27 cellular contexts compared by ENCODE assay signal in genomic region chr17:51234162-51234561, GRCh38.
"Had no signal": no experiment of that assay in that cellular context is flagged by ENCODE, and none has a peak within 500 bp of the region (broad histone marks: within the 10 kb centered on the region; RNA-seq: fewer than 3 reads in every experiment).

No MANE protein-coding gene starts in this region.

- H3K27me3 ChIP-seq: neural progenitor cell, ovary, right lobe of liver, sigmoid colon, stomach, thyroid gland, tibial nerve, upper lobe of left lung, vagina had no signal

- H3K4me1 ChIP-seq: neural progenitor cell, parathyroid adenoma, psoas muscle, sigmoid colon, tibial nerve, vagina had no signal

- H3K4me3 ChIP-seq: neural progenitor cell, ovary, psoas muscle, right lobe of liver, sigmoid colon, stomach, thoracic aorta, thyroid gland, tibial nerve, upper lobe of left lung, vagina had no signal

- DNase-seq: occipital lobe; ovary; posterior cingulate gyrus; psoas muscle; right cardiac atrium; right lobe of liver; sigmoid colon; small intestine; stimulated activated CD4-positive, alpha-beta T cell treated with anti-CD3 and anti-CD28 coated beads, Interleukin-15, amount 100 ng/mL, for 24 hours; stimulated activated CD4-positive, alpha-beta T cell treated with anti-CD3 and anti-CD28 coated beads, Interleukin-2, amount 100 ng/mL, for 24 hours; stimulated activated CD4-positive, alpha-beta T cell treated with anti-CD3 and anti-CD28 coated beads, Interleukin-2, amount 100 ng/mL, for 48 hours; stimulated activated CD4-positive, alpha-beta T cell treated with anti-CD3 and anti-CD28 coated beads, Interleukin-4, amount 100 ng/mL, for 24 hours; stimulated activated naive B cell treated with anti-CD40 and anti-IgM and Interleukin-4, amounts not matched to agents 10 μg/mL and 1 μg/mL and 100 μg/mL, for 72 hours; stimulated activated naive CD4-positive, alpha-beta T cell treated with Interleukin-2 at 50 U/mL for 16 hours; stomach; thyroid gland; trophoblast cell; upper lobe of left lung had no signal

- H3K27me3 Mint-ChIP-seq: progenitor cell of endocrine pancreas; stimulated activated naive B cell treated with anti-CD40 and anti-IgM and Interleukin-4, amounts not matched to agents 10 μg/mL and 1 μg/mL and 100 μg/mL, for 72 hours; stimulated activated naive CD8-positive, alpha-beta T cell treated with anti-CD3 and anti-CD28 coated beads, Interleukin-15, Interleukin-2, amounts not matched to agents 100 ng/mL and 50 ng/mL, for 24 hours had no signal

- H3K36me3 ChIP-seq: neural progenitor cell, ovary, right lobe of liver, sigmoid colon, thoracic aorta, thyroid gland, upper lobe of left lung, vagina had no signal

- H3K9ac ChIP-seq: neural progenitor cell, parathyroid adenoma had no signal

- H2AFZ ChIP-seq: neural progenitor cell, parathyroid adenoma had no signal

- H3K27ac Mint-ChIP-seq: nephron; neural progenitor cell; progenitor cell of endocrine pancreas; stimulated activated effector memory CD8-positive, alpha-beta T cell treated with anti-CD3 and anti-CD28 coated beads, Interleukin-12 subunit alpha, Interleukin-12 subunit beta, amount 100 ng/mL, for 72 hours; stimulated activated naive B cell treated with anti-CD40 and anti-IgM and Interleukin-4, amounts not matched to agents 10 μg/mL and 1 μg/mL and 100 μg/mL, for 72 hours; stimulated activated naive CD8-positive, alpha-beta T cell treated with anti-CD3 and anti-CD28 coated beads, Interleukin-15, Interleukin-2, amounts not matched to agents 100 ng/mL and 50 ng/mL, for 24 hours had no signal

- H3K9me3 ChIP-seq: ovary, psoas muscle, right lobe of liver, sigmoid colon, stomach, thoracic aorta, thyroid gland, tibial nerve, upper lobe of left lung, vagina had no signal

- H3K4me3 Mint-ChIP-seq: nephron; neural progenitor cell; stimulated activated effector memory CD8-positive, alpha-beta T cell treated with anti-CD3 and anti-CD28 coated beads, Interleukin-12 subunit alpha, Interleukin-12 subunit beta, amount 100 ng/mL, for 72 hours; stimulated activated naive B cell treated with anti-CD40 and anti-IgM and Interleukin-4, amounts not matched to agents 10 μg/mL and 1 μg/mL and 100 μg/mL, for 72 hours; stimulated activated naive CD8-positive, alpha-beta T cell treated with anti-CD3 and anti-CD28 coated beads, Interleukin-15, Interleukin-2, amounts not matched to agents 100 ng/mL and 50 ng/mL, for 24 hours had no signal

- H3K4me1 Mint-ChIP-seq: nephron, neural progenitor cell had no signal

- ATAC-seq: psoas muscle; right cardiac atrium; stimulated activated effector memory CD8-positive, alpha-beta T cell treated with anti-CD3 and anti-CD28 coated beads, Interleukin-12 subunit alpha, Interleukin-12 subunit beta, amount 100 ng/mL, for 72 hours; stimulated activated naive B cell treated with anti-CD40 and anti-IgM and Interleukin-4, amounts not matched to agents 10 μg/mL and 1 μg/mL and 100 μg/mL, for 72 hours had no signal

- H3K9me3 Mint-ChIP-seq: stimulated activated effector memory CD8-positive, alpha-beta T cell treated with anti-CD3 and anti-CD28 coated beads, Interleukin-12 subunit alpha, Interleukin-12 subunit beta, amount 100 ng/mL, for 72 hours; stimulated activated naive B cell treated with anti-CD40 and anti-IgM and Interleukin-4, amounts not matched to agents 10 μg/mL and 1 μg/mL and 100 μg/mL, for 72 hours; stimulated activated naive CD8-positive, alpha-beta T cell treated with anti-CD3 and anti-CD28 coated beads, Interleukin-15, Interleukin-2, amounts not matched to agents 100 ng/mL and 50 ng/mL, for 24 hours had no signal

- H3K27ac ChIP-seq: neural progenitor cell, ovary, parathyroid adenoma, psoas muscle, sigmoid colon, stomach, thoracic aorta, thyroid gland, tibial nerve, upper lobe of left lung, vagina had no signal

- H3K4me2 ChIP-seq: neural progenitor cell had no signal
